Comparison of ENCODE assay signal across 10 cellular contexts in the genomic region with DNA sequence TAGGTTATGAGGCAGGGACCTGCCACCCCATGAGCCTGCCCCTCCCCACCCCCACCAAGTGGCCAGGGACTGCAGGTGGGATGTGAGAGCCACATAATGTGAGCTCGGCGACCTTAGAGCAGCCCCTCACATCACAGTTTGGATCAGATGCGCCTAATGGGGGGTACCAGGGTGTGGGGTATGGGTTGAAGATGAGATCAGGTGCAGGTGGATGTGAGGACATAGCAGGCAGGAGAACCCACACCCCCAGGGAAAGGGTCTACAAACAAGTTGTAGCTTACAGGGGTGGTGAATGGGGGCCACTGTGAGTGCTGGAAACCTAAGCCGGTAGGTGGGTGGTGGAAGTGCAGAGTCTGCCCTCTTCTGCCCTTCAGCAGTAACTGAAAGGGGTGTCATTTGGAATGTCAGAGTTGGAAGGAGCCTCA.
DNase-seq lines count a peak whose midpoint lies in the region; ATAC-seq, FAIRE-seq and TF ChIP-seq lines count a peak whose summit lies in the region.
"Had no signal": no experiment of that assay in that cellular context is flagged by ENCODE, and none has a peak within 500 bp of the region (broad histone marks: within the 10 kb centered on the region; RNA-seq: fewer than 3 reads in every experiment).

No MANE protein-coding gene starts in this region.

- ATAC-seq in HG02588 (IDR thresholded peaks at IDR 0.05; ENCODE audit: unreplicated experiment) = no peak
- no peak for ATAC-seq in GM19023 (IDR thresholded peaks at IDR 0.05; ENCODE audit: unreplicated experiment)

- DNase-seq in D721Med (ENCODE audit: insufficient read length, low spot score) (no peak), astrocyte of the spinal cord (ENCODE audit: low read depth, low spot score) (peak; percentile 23), RPMI8226 (no peak)
- no peak for DNase-seq in activated CD4-positive, CD25-positive, alpha-beta regulatory T cell treated with anti-CD3 and anti-CD28 coated beads, Interleukin-2, amount 50 U/mL, for 72 hours
- DNase-seq: activated T-cell treated with anti-CD3 and anti-CD28 coated beads, Interleukin-2, amount 50 U/mL, for 48 hours; NCI-H1930 had no signal

- H3K9ac ChIP-seq in Loucy (ENCODE audit: low read depth, low read length, poor library complexity, severe bottlenecking) = no peak overlapping the region

- peak overlapping the region in 1 of 3 experiments; percentile 30 for H3K27ac Mint-ChIP-seq in nephron

- FAIRE-seq in D721Med (lab: Jason Lieb, UNC) = no peak

- no peak overlapping the region for H3K4me3 Mint-ChIP-seq in nephron

- H3K4me1 Mint-ChIP-seq in nephron = peaks cover 18% of the 10 kb centered on the region

- no peaks in the 10 kb centered on the region for H3K9me2 ChIP-seq in Loucy (replicated peaks; ENCODE audit: low read depth, low read length)

- H4K20me1 ChIP-seq in Loucy (ENCODE audit: insufficient read depth, low read length, poor library complexity, severe bottlenecking) = no peaks in the 10 kb centered on the region

- no peak overlapping the region for H3K4me3 ChIP-seq in Loucy (ENCODE audit: low read length, poor library complexity, severe bottlenecking)
- no peak overlapping the region for H3K4me3 ChIP-seq in astrocyte of the spinal cord (ENCODE audit: low read depth, low read length)

- in situ Hi-C loops in astrocyte of the spinal cord (cut with HindIII; ENCODE audit: low sequenced_read_pairs) = no loop called here

- no peaks in the 10 kb centered on the region for H3K9me3 ChIP-seq in Loucy (ENCODE audit: insufficient read depth, low read depth, low read length)

- TF ChIP-seq CTCF in D721Med (IDR thresholded peaks at IDR 0.05; ENCODE audit: insufficient read depth, missing control alignments) (peak; percentile 44), Loucy (conservative IDR thresholded peaks at IDR 0.05; ENCODE audit: low read length) (peak; percentile 44), astrocyte of the spinal cord (IDR thresholded peaks at IDR 0.05; ENCODE audit: low read depth, low read length) (peak; percentile 51), nephron (IDR thresholded peaks at IDR 0.05; ENCODE audit: unreplicated experiment in 3 of 3) (peak; percentile 13 to 28 (median 23))

- H2AFZ ChIP-seq in Loucy (ENCODE audit: low read length) = no peak overlapping the region

- peaks cover 2% of the 10 kb centered on the region for H3K4me1 ChIP-seq in Loucy (ENCODE audit: insufficient read depth, low read length, poor library complexity, severe bottlenecking)

- no peaks in the 10 kb centered on the region for H3K36me3 Mint-ChIP-seq in nephron (ENCODE audit: low read depth)

- no peaks in the 10 kb centered on the region for H3K79me2 ChIP-seq in Loucy (ENCODE audit: insufficient read depth, low read length)

- H3F3A ChIP-seq in Loucy (ENCODE audit: low read depth) = no peaks in the 10 kb centered on the region

- no peak overlapping the region for H3K4me2 ChIP-seq in Loucy (ENCODE audit: low read depth, low read length, poor library complexity, severe bottlenecking)

- no peaks in the 10 kb centered on the region for H3K27me3 ChIP-seq in Loucy (ENCODE audit: insufficient read depth, low read length, poor library complexity, severe bottlenecking)

- H3K36me3 ChIP-seq in Loucy (ENCODE audit: insufficient read depth, low read length) = no peaks in the 10 kb centered on the region

- no peaks in the 10 kb centered on the region for H3K9me3 Mint-ChIP-seq in nephron

- H3K27me3 Mint-ChIP-seq in nephron (ENCODE audit: low read depth) = peaks cover 9% of the 10 kb centered on the region
